9 cellular contexts compared by ENCODE assay signal in genomic region chr11:61061081-61061826, GRCh38. TPM values are rescaled to one million over a fixed set of nuclear protein-coding genes. Genes with fewer than 3 reads are reported as not detected.
DNase-seq lines count a peak whose midpoint lies in the region; ATAC-seq, FAIRE-seq and TF ChIP-seq lines count a peak whose summit lies in the region.
"Had no signal": no experiment of that assay in that cellular context is flagged by ENCODE, and none has a peak within 500 bp of the region (broad histone marks: within the 10 kb centered on the region; RNA-seq: fewer than 3 reads in every experiment).

No MANE protein-coding gene starts in this region.

- H3K4me1 ChIP-seq in GM12878 (ENCODE audit: control insufficient read depth, insufficient read depth, low read length), result peaks cover 30% of the 10 kb centered on the region
- H3K4me1 ChIP-seq: adrenal gland had no signal

- TF ChIP-seq EP300 in GM12878 (IDR thresholded peaks at IDR 0.05; ENCODE audit: borderline replicate concordance in 1 of 2, control insufficient read depth in 1 of 2, low read depth in 2 of 2, low read length in 2 of 2), result peak; percentile 91 to 99

- peak overlapping the region; percentile 96 for H3K4me2 ChIP-seq in GM12878 (ENCODE audit: control insufficient read depth, insufficient read depth)

- H3K27me3 Mint-ChIP-seq in T-helper 2 cell treated with Interferon-gamma antibody and Interleukin-4, amounts not matched to agents 5 μg/mL and 100 μg/mL, for 36 hours (ENCODE audit: low read depth), result no peaks in the 10 kb centered on the region

- ATAC-seq in GM19328 (IDR thresholded peaks at IDR 0.05; ENCODE audit: unreplicated experiment), result peak; percentile 79
- ATAC-seq in HG03196 (IDR thresholded peaks at IDR 0.05; ENCODE audit: unreplicated experiment), result peak; percentile 83
- peak; percentile 90 for ATAC-seq in GM12878

- no peaks in the 10 kb centered on the region for H3K36me3 ChIP-seq in GM12878 (ENCODE audit: control insufficient read depth in 2 of 2, insufficient read depth in 2 of 2, low read length in 1 of 2)
- H3K36me3 ChIP-seq: adrenal gland had no signal

- H3K4me3 ChIP-seq in GM12878, result peak overlapping the region; percentile 48; the same call in 1 of the 2 replicates
- H3K4me3 ChIP-seq: adrenal gland had no signal

- peak overlapping the region; percentile 97 for H3K27ac Mint-ChIP-seq in T-helper 2 cell treated with Interferon-gamma antibody and Interleukin-4, amounts not matched to agents 5 μg/mL and 100 μg/mL, for 36 hours

- H2AFZ ChIP-seq in GM12878 (ENCODE audit: control insufficient read depth, low read depth, low read length), result peak overlapping the region; percentile 6

- H3K79me2 ChIP-seq in GM12878 (ENCODE audit: control insufficient read depth, insufficient read depth, low read length), result no peaks in the 10 kb centered on the region

- peak overlapping the region; percentile 86 for H3K4me3 Mint-ChIP-seq in T-helper 2 cell treated with Interferon-gamma antibody and Interleukin-4, amounts not matched to agents 5 μg/mL and 100 μg/mL, for 36 hours

- WGBS in GM12878 (ENCODE audit: insufficient coverage, insufficient replicate concordance, low lambda C conversion rate, missing lambda C conversion rate), result under 1% methylated on average over 13 of the region's 13 CpGs

- no TSS peak for BruUV-seq in GM12878 (replicated peaks; lab: Mats Ljungman, UMichigan)

- no peak for TF ChIP-seq CTCF in GM12878 (IDR thresholded peaks at IDR 0.05 in 2 of 3, conservative IDR thresholded peaks at IDR 0.05 in 1 of 3; ENCODE audit: control insufficient read depth in 2 of 3, extremely low read depth in 1 of 3, insufficient read depth in 1 of 3, low read depth in 3 of 3, low read length in 3 of 3)

- H3K4me1 Mint-ChIP-seq in T-helper 2 cell treated with Interferon-gamma antibody and Interleukin-4, amounts not matched to agents 5 μg/mL and 100 μg/mL, for 36 hours (ENCODE audit: low read depth), result peaks cover 70% of the 10 kb centered on the region

- RAD21 ChIA-PET in GM12878 (lab: Charles Lee; ENCODE audit: unreplicated experiment), result interaction anchor here (0.7 to 3.9 kb wide), 29 partner anchors 10 to 296 kb away, joined by 3 to 65 read pairs (median 4); partner anchors contain the start of genes TMEM109 and TMEM132A

- no peaks in the 10 kb centered on the region for H3K9me3 ChIP-seq in GM12878 (replicated peaks; ENCODE audit: control insufficient read depth, insufficient read depth, low read length)
- H3K9me3 ChIP-seq: adrenal gland had no signal

- in situ Hi-C loops in GM12878 (cut with MboI), result loop anchor here (10.0 kb wide), 1 partner anchor 606 kb away; the partner anchor contains the start of gene MS4A1

- H3K27me3 ChIP-seq in GM12878 (replicated peaks in 1 of 2; ENCODE audit: control insufficient read depth in 2 of 2, insufficient read depth in 2 of 2, low read length in 1 of 2), result no peaks in the 10 kb centered on the region
- H3K27me3 ChIP-seq: adrenal gland had no signal

- no peaks in the 10 kb centered on the region for H3K9me3 Mint-ChIP-seq in T-helper 2 cell treated with Interferon-gamma antibody and Interleukin-4, amounts not matched to agents 5 μg/mL and 100 μg/mL, for 36 hours

- POLR2A ChIA-PET in GM12878 (lab: Charles Lee), result interaction anchor here (0.6 to 2.5 kb wide), 13 partner anchors 9 to 155 kb away, joined by 3 to 26 read pairs (median 4); partner anchors contain the start of genes PRPF19 and TMEM109

- no peaks in the 10 kb centered on the region for H4K20me1 ChIP-seq in GM12878 (ENCODE audit: control insufficient read depth, insufficient read depth)

- SMC1A ChIA-PET in GM12878 (lab: Charles Lee; ENCODE audit: uncharacterized antibody, unreplicated experiment), result interaction anchor here (0.6 to 9.1 kb wide), 25 partner anchors 9 to 298 kb away, joined by 3 to 98 read pairs (median 3); no protein-coding TSS in a partner anchor

- DNase-seq in T-helper 2 cell treated with Interferon-gamma antibody and Interleukin-4, amounts not matched to agents 5 μg/mL and 100 μg/mL, for 36 hours (ENCODE audit: low spot score), result peak; percentile 92
- DNase-seq in GM12878 (ENCODE audit: low read depth, low spot score) (peak; percentile 97), AG20443 (ENCODE audit: low spot score) (no peak), medulla oblongata (ENCODE audit: extremely low spot score) (no peak), ecto neural progenitor cell (ENCODE audit: low spot score) (no peak)
- peak; percentile 70 to 85 for DNase-seq in stimulated activated CD4-positive, alpha-beta T cell treated with anti-CD3 and anti-CD28 coated beads, Interleukin-4, amount 100 ng/mL, for 48 hours (ENCODE audit: low read depth in 2 of 2)

- intact Hi-C loops in GM12878 (cut with micrococcal nuclease; ENCODE audit: unreplicated experiment), result loop anchor here (1.0 to 2.0 kb wide), 5 partner anchors 9 to 146 kb away; partner anchors contain the start of genes SLC15A3 and TMEM109

- CTCF ChIA-PET in GM12878 (lab: Yijun Ruan, JAX), result interaction anchor here (0.8 to 1.6 kb wide), 11 partner anchors 9 to 146 kb away, joined by 3 to 18 read pairs (median 4); partner anchors contain the start of gene CD6

- FAIRE-seq in GM12878 (lab: Jason Lieb, UNC), result peak; percentile 89

- H3K27ac ChIP-seq in GM12878 (ENCODE audit: control insufficient read depth, insufficient read depth), result peak overlapping the region; percentile 84
- H3K27ac ChIP-seq: adrenal gland had no signal

- peak; percentile 43; the same call in 1 of the 2 replicates for TF ChIP-seq POLR2A in GM12878 (IDR thresholded peaks at IDR 0.05; ENCODE audit: low read depth, low read length)

- peak overlapping the region; percentile 38; the same call in 1 of the 2 replicates for H3K9ac ChIP-seq in GM12878 (ENCODE audit: control insufficient read depth, insufficient read depth, low read length)

- H3K36me3 Mint-ChIP-seq in T-helper 2 cell treated with Interferon-gamma antibody and Interleukin-4, amounts not matched to agents 5 μg/mL and 100 μg/mL, for 36 hours (ENCODE audit: low read depth), result peaks cover 44% of the 10 kb centered on the region

- TF ChIP-seq RAD21 in GM12878 (IDR thresholded peaks at IDR 0.05; ENCODE audit: insufficient read depth, low read depth, low read length), result peak; percentile 27

TF ChIP-seq in GM12878, 131 proteins besides CTCF, POLR2A, EP300 and RAD21 (continues in another document):
- TF ChIP-seq BCLAF1 (IDR thresholded peaks at IDR 0.05) (no peak), CHD4 (IDR thresholded peaks at IDR 0.05) (no peak), SIN3A (IDR thresholded peaks at IDR 0.05; ENCODE audit: low read depth, low read length) (no peak), RBBP5 (conservative IDR thresholded peaks at IDR 0.05) (no peak), NFYA (IDR thresholded peaks at IDR 0.05; ENCODE audit: borderline replicate concordance, low read depth, low read length) (no peak), MTA2 (IDR thresholded peaks at IDR 0.05; ENCODE audit: low read depth) (peak; percentile 93), FOS (IDR thresholded peaks at IDR 0.05; ENCODE audit: borderline replicate concordance, extremely low read depth, insufficient read length) (no peak)

RNA-seq across cellular contexts. Expression of gene CD5, which starts 41.0 kb away (rescaled TPM):
- not detected in 2 replicates for total RNA-seq in GM12878 (2013; cell fraction: nucleolus; rRNA removed)
- total RNA-seq in GM12878 (2014; rRNA removed), result 0.17 and 0.22 TPM in 2 replicates
- total RNA-seq in GM12878 (2014; rRNA removed; fragmentation: Illumina TruSeq; extraction: Trizol), result 0.04 and 0.09 TPM in 2 replicates
- 0.58 and 0.87 TPM in 2 replicates for total RNA-seq in GM12878 (2021)
- polyA plus RNA-seq in GM12878 (2011; ENCODE audit: low read depth), result not detected
- not detected in 2 replicates for polyA plus RNA-seq in GM12878 (2011; rRNA removed)
- polyA plus RNA-seq in GM12878 (2011; cell fraction: cytosol; rRNA removed), result 0.04 TPM in 1 of 2 replicates, not detected in the other
- not detected in 2 replicates for polyA plus RNA-seq in GM12878 (2011; cell fraction: nucleus; rRNA removed)
- polyA plus RNA-seq in GM12878 (2012), result 0.08 and 0.23 TPM in 2 replicates
- 0.16 and 0.17 TPM in 2 replicates for polyA plus RNA-seq in GM12878 (2014; fragmentation: Illumina TruSeq; extraction: Trizol)
- polyA plus RNA-seq in GM12878 (2014; fragmentation: Nextera tagmentation; extraction: Ambion mirVana), result under 1 TPM in 1 of 2 experiments, not detected in 1; 0.02 TPM
- polyA plus RNA-seq in GM12878 (2014; rRNA removed), result 0.18 and 0.19 TPM in 2 replicates
- polyA plus RNA-seq in GM12878 (2016; fragmentation: Nextera tagmentation; extraction: Ambion mirVana), result under 1 TPM; 0.23 to 0.35 TPM
- not detected in 2 replicates for polyA minus RNA-seq in GM12878 (2011; rRNA and poly(A)+ RNA removed)
- polyA minus RNA-seq in GM12878 (2011; cell fraction: cytosol; rRNA and poly(A)+ RNA removed), result not detected in 2 replicates
- not detected in 2 replicates for polyA minus RNA-seq in GM12878 (2011; cell fraction: nucleus; rRNA and poly(A)+ RNA removed)

Comparison
In these comparisons a context has a peak if more than half of its experiments do, and no peak if none do; other contexts are left out.
1. DNase-seq: peak in T-helper 2 cell treated with Interferon-gamma antibody and Interleukin-4, amounts not matched to agents 5 μg/mL and 100 μg/mL, for 36 hours (single experiment), GM12878 (single experiment) and stimulated activated CD4-positive, alpha-beta T cell treated with anti-CD3 and anti-CD28 coated beads, Interleukin-4, amount 100 ng/mL, for 48 hours (2 of 2); none in AG20443 (single experiment), medulla oblongata (single experiment) and ecto neural progenitor cell (single experiment).
2. Peak in every context shown above with its lines, with median percentiles within 50 percentile points of each other: ATAC-seq.